In genomic region chr12:116319851-116320621, GRCh38 we compare ENCODE assay signal across 1 cellular context.
TF ChIP-seq lines count a peak whose summit lies in the region.

No MANE protein-coding gene starts in this region.

TF ChIP-seq in WTC11, 78 proteins besides CTCF, POLR2A, EP300 and RAD21 (continued from another document):
- TF ChIP-seq AR (CRISPR knock-in tag; IDR thresholded peaks at IDR 0.05) (no peak), ZSCAN18 (CRISPR knock-in tag; IDR thresholded peaks at IDR 0.05) (no peak), RELA (CRISPR knock-in tag; IDR thresholded peaks at IDR 0.05; ENCODE audit: borderline replicate concordance) (no peak), NFE2L1 (CRISPR knock-in tag; IDR thresholded peaks at IDR 0.05) (no peak), PRDM15 (CRISPR knock-in tag; IDR thresholded peaks at IDR 0.05) (no peak), CBFB (CRISPR knock-in tag; IDR thresholded peaks at IDR 0.05; ENCODE audit: low read depth) (no peak)
